1 cellular context compared by ENCODE assay signal in the genomic region with DNA sequence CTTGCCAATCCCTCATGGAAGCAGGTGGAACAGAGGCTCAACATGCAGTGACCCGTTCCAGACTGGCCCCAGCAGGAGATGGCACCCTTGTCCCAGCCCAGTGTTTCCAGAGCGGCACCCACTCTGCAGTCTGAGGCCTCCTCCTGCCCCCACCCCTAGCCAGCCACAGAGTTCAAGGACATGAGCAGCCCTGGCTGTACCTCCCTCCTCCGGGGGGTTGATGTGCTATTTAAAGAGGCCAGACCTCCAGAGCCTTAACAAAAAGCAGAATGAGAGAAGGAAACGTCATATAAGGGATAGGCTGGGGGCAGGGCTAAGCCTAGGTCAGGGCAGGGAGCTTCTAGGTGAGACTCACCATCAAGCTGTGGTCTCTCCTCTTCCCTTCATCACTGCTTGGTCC.
TF ChIP-seq lines count a peak whose summit lies in the region.

No MANE protein-coding gene starts in this region.

TF ChIP-seq in HCT116, 20 proteins besides CTCF, POLR2A, EP300 and RAD21 (continued from another document):
- TF ChIP-seq, protein P1, sequence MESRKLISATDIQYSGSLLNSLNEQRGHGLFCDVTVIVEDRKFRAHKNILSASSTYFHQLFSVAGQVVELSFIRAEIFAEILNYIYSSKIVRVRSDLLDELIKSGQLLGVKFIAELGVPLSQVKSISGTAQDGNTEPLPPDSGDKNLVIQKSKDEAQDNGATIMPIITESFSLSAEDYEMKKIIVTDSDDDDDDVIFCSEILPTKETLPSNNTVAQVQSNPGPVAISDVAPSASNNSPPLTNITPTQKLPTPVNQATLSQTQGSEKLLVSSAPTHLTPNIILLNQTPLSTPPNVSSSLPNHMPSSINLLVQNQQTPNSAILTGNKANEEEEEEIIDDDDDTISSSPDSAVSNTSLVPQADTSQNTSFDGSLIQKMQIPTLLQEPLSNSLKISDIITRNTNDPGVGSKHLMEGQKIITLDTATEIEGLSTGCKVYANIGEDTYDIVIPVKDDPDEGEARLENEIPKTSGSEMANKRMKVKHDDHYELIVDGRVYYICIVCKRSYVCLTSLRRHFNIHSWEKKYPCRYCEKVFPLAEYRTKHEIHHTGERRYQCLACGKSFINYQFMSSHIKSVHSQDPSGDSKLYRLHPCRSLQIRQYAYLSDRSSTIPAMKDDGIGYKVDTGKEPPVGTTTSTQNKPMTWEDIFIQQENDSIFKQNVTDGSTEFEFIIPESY (IDR thresholded peaks at IDR 0.05; ENCODE audit: extremely low read depth, insufficient replicate concordance, low read length): no peak
- TF ChIP-seq YY1 (IDR thresholded peaks at IDR 0.05; ENCODE audit: extremely low read depth, insufficient replicate concordance, low read depth, low read length) (no peak), JUND (IDR thresholded peaks at IDR 0.05) (no peak), EZH2 (IDR thresholded peaks at IDR 0.05) (no peak), EZH2phosphoT487 (IDR thresholded peaks at IDR 0.05; ENCODE audit: borderline replicate concordance) (no peak), SIN3A (IDR thresholded peaks at IDR 0.05; ENCODE audit: low read depth) (no peak), TCF7L2 (IDR thresholded peaks at IDR 0.05; ENCODE audit: borderline replicate concordance, extremely low read depth, insufficient read depth, insufficient read length) (no peak), FOSL1 (IDR thresholded peaks at IDR 0.05; ENCODE audit: low read depth) (no peak), ZFX (IDR thresholded peaks at IDR 0.05) (no peak), SP1 (IDR thresholded peaks at IDR 0.05; ENCODE audit: low read depth) (no peak), CBX3 (IDR thresholded peaks at IDR 0.05; ENCODE audit: low read depth) (no peak)
TF ChIP-seq in HCT116: peak in this region for 0.
